Comparison of ENCODE assay signal across 8 cellular contexts in genomic region chr15:95025924-95026728, GRCh38.
A peak's percentile ranks its signal among the peaks of the same experiment; 100 is the strongest.
DNase-seq lines count a peak whose midpoint lies in the region; ATAC-seq lines count a peak whose summit lies in the region.

No MANE protein-coding gene starts in this region.

- intact Hi-C loops in left ventricle myocardium superior (cut with micrococcal nuclease), result no loop called here

- ATAC-seq in HG02938 (IDR thresholded peaks at IDR 0.05; ENCODE audit: unreplicated experiment) (peak; percentile 64), left ventricle myocardium superior (no peak), HG02642 (IDR thresholded peaks at IDR 0.05; ENCODE audit: poor library complexity, unreplicated experiment) (no peak)
- ATAC-seq in stimulated activated naive CD8-positive, alpha-beta T cell treated with anti-CD3 and anti-CD28 coated beads, Interleukin-15, Interleukin-2, amounts not matched to agents 100 U/mL and 50 U/mL, for 24 hours, result peak; percentile 43

- H3K27ac Mint-ChIP-seq in immature natural killer cell, result no peak overlapping the region

- DNase-seq in DMS 273 (lab: John Stamatoyannopoulos, UW; ENCODE audit: unreplicated experiment) (peak; percentile 16), DMS 273 treated with DMSO at 0.1 percent for 48 hours (lab: John Stamatoyannopoulos, UW) (no peak), UCSD-AML1 (lab: John Stamatoyannopoulos, UW; ENCODE audit: unreplicated experiment) (peak; percentile 50), left ventricle myocardium superior (peak; percentile 49), immature natural killer cell (no peak)
- DNase-seq in stimulated activated naive CD8-positive, alpha-beta T cell treated with anti-CD3 and anti-CD28 coated beads, Interleukin-15, Interleukin-2, amounts not matched to agents 100 U/mL and 50 U/mL, for 24 hours, result peak; percentile 32

- no peaks in the 10 kb centered on the region for H3K4me1 Mint-ChIP-seq in immature natural killer cell

- H3K36me3 Mint-ChIP-seq in immature natural killer cell, result no peaks in the 10 kb centered on the region

- no peaks in the 10 kb centered on the region for H3K27me3 Mint-ChIP-seq in immature natural killer cell (ENCODE audit: low read depth in 3 of 3)

- H3K4me3 Mint-ChIP-seq in immature natural killer cell, result no peak overlapping the region

- peaks cover 0 to 6% (median 0%) of the 10 kb centered on the region in 6 donors for H3K9me3 Mint-ChIP-seq in immature natural killer cell

Comparison
In these comparisons a context has a peak if more than half of its experiments do, and no peak if none do; other contexts are left out.
1. DNase-seq: peak in DMS 273 (single experiment), UCSD-AML1 (single experiment), left ventricle myocardium superior (single experiment) and stimulated activated naive CD8-positive, alpha-beta T cell treated with anti-CD3 and anti-CD28 coated beads, Interleukin-15, Interleukin-2, amounts not matched to agents 100 U/mL and 50 U/mL, for 24 hours (single experiment); none in DMS 273 treated with DMSO at 0.1 percent for 48 hours (single experiment) and immature natural killer cell (0 of 3).
2. ATAC-seq: peak in HG02938 (single experiment) and stimulated activated naive CD8-positive, alpha-beta T cell treated with anti-CD3 and anti-CD28 coated beads, Interleukin-15, Interleukin-2, amounts not matched to agents 100 U/mL and 50 U/mL, for 24 hours (single experiment); none in left ventricle myocardium superior (single experiment) and HG02642 (single experiment).